Comparison of ENCODE assay signal across 1 cellular context in the genomic region with DNA sequence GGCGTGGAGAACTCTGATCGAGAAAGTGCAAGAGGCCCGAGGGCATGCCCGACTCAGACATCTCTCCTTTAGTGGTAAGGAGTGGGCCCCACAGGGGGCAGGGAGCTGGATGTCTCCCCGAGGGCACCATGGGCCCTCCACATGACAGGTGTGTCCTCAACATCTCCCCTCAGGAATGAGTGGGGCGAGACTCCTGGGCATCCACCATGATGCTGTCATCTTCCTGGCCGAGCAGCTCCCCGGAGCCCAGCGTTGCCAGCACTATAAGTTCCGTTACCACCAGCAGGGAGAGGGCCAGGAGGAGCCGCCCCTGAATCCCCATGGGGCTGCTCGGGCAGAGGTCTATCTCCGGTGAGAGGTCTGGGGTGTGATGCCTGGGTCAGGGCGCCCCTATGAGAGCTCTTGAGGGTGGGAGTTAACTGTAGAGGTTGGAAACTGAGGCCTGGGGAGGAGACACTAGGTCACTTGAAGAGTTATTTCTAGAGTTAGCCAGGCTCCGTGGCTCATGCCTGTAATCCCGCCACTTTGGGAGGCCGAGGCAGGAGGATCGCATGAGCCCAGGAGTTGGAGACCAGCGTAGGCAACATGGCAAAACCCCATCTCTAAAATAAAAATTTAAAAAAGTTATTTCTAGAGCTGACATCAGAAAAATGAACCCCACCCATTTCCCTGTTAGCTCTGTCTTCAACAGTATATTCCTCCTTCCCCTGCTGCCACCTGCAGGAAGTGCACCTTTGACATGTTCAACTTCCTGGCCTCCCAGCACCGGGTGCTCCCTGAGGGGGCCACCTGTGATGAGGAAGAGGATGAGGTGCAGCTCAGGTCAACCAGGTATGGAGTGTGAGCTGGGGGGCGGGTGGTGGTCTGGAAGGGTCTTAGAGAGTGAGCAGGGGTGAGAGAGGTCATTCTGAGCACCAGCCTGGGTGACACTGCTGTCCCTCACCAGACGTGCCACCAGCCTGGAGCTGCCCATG.
TF ChIP-seq lines count a peak whose summit lies in the region.

No MANE protein-coding gene starts in this region.

TF ChIP-seq in K562, 482 proteins besides CTCF, POLR2A, EP300 and RAD21:
- no peak for TF ChIP-seq PHB2 (IDR thresholded peaks at IDR 0.05; ENCODE audit: low read depth)
- TF ChIP-seq HOXB6 (CRISPR knock-in tag; IDR thresholded peaks at IDR 0.05; ENCODE audit: borderline replicate concordance) = no peak
- peak; percentile 11; the same call in 1 of the 2 replicates for TF ChIP-seq POLR2AphosphoS5 (IDR thresholded peaks at IDR 0.05; ENCODE audit: control insufficient read depth, insufficient read depth, low read depth, low read length)
- TF ChIP-seq ZEB2 (IDR thresholded peaks at IDR 0.05) = no peak
- TF ChIP-seq RBM22 (IDR thresholded peaks at IDR 0.05; ENCODE audit: low read depth, low read length, poor library complexity, severe bottlenecking) = no peak
- no peak for TF ChIP-seq CREBBP (IDR thresholded peaks at IDR 0.05; ENCODE audit: low read depth, low read length)
